Comparison of ENCODE assay signal across 8 cellular contexts in genomic region chrX:123732679-123733363, GRCh38. TPM values are rescaled to one million over a fixed set of nuclear protein-coding genes. Genes with fewer than 3 reads are reported as not detected.
DNase-seq lines count a peak whose midpoint lies in the region; ATAC-seq and TF ChIP-seq lines count a peak whose summit lies in the region.

Gene THOC2, minus strand, starts transcription at chrX:123733052. Its CDS starts 30 bp downstream, at chrX:123733022.

- peak within 1 kb of the TSS; percentile 80 for H3K4me2 ChIP-seq in DOHH2 (ENCODE audit: low read length)

- H3K36me3 Mint-ChIP-seq in activated T-helper 1 cell treated with anti-CD3 and anti-CD28 coated beads, Interleukin-12 subunit alpha, Interleukin-12 subunit beta, Interleukin-2, Interleukin-4 antibody, amounts not matched to agents 30 ng/mL and 10 ng/mL and 1 ng/mL, durations not matched to agents 14 hours and 24 hours and 36 hours (ENCODE audit: low read depth) = peaks cover 1% of the 10 kb centered on the region
- H3K36me3 Mint-ChIP-seq in naive B cell = no peaks in the 10 kb centered on the region
- H3K36me3 Mint-ChIP-seq in stimulated activated memory B cell treated with anti-CD40 and anti-IgM and Interleukin-4, amounts not matched to agents 10 μg/mL and 1 μg/mL and 100 μg/mL, for 72 hours = peaks cover 5% of the 10 kb centered on the region

- no peaks in the 10 kb centered on the region; the same call in 1 of the 2 replicates for H3F3A ChIP-seq in DOHH2 (ENCODE audit: control insufficient read depth, insufficient read depth)

- peak within 1 kb of the TSS; percentile 84 for H3K4me3 ChIP-seq in DOHH2 (ENCODE audit: low read length)

- peaks cover 3% of the 10 kb centered on the region; the same call in 1 of the 2 replicates for H4K20me1 ChIP-seq in DOHH2 (ENCODE audit: control insufficient read depth, insufficient read depth, low read depth, low read length)

- peaks cover 41% of the 10 kb centered on the region for H3K4me1 ChIP-seq in DOHH2 (ENCODE audit: control insufficient read depth, low read length)

- peaks cover 55% of the 10 kb centered on the region for H3K79me2 ChIP-seq in DOHH2 (ENCODE audit: control insufficient read depth, low read length)

- H3K4me3 Mint-ChIP-seq in activated T-helper 1 cell treated with anti-CD3 and anti-CD28 coated beads, Interleukin-12 subunit alpha, Interleukin-12 subunit beta, Interleukin-2, Interleukin-4 antibody, amounts not matched to agents 30 ng/mL and 10 ng/mL and 1 ng/mL, durations not matched to agents 14 hours and 24 hours and 36 hours = peak within 1 kb of the TSS; percentile 96
- peak within 1 kb of the TSS; percentile 90 to 98 (median 96) for H3K4me3 Mint-ChIP-seq in naive B cell
- peak within 1 kb of the TSS; percentile 96 for H3K4me3 Mint-ChIP-seq in stimulated activated memory B cell treated with anti-CD40 and anti-IgM and Interleukin-4, amounts not matched to agents 10 μg/mL and 1 μg/mL and 100 μg/mL, for 72 hours

- H3K27ac ChIP-seq in DOHH2 (ENCODE audit: low read depth, low read length) = peak within 1 kb of the TSS; percentile 55
- peak within 1 kb of the TSS; percentile 80 for H3K27ac ChIP-seq in KOPT-K1 (ENCODE audit: low read depth, low read length, poor library complexity, severe bottlenecking)

- peaks cover 37% of the 10 kb centered on the region for H3K4me1 Mint-ChIP-seq in activated T-helper 1 cell treated with anti-CD3 and anti-CD28 coated beads, Interleukin-12 subunit alpha, Interleukin-12 subunit beta, Interleukin-2, Interleukin-4 antibody, amounts not matched to agents 30 ng/mL and 10 ng/mL and 1 ng/mL, durations not matched to agents 14 hours and 24 hours and 36 hours (ENCODE audit: low read depth)
- H3K4me1 Mint-ChIP-seq in naive B cell = peaks cover 17 to 36% (median 18%) of the 10 kb centered on the region in 3 donors
- H3K4me1 Mint-ChIP-seq in stimulated activated memory B cell treated with anti-CD40 and anti-IgM and Interleukin-4, amounts not matched to agents 10 μg/mL and 1 μg/mL and 100 μg/mL, for 72 hours = peaks cover 22% of the 10 kb centered on the region

- peaks cover 2% of the 10 kb centered on the region for H3K9me3 Mint-ChIP-seq in activated T-helper 1 cell treated with anti-CD3 and anti-CD28 coated beads, Interleukin-12 subunit alpha, Interleukin-12 subunit beta, Interleukin-2, Interleukin-4 antibody, amounts not matched to agents 30 ng/mL and 10 ng/mL and 1 ng/mL, durations not matched to agents 14 hours and 24 hours and 36 hours
- H3K9me3 Mint-ChIP-seq in naive B cell = peaks cover 0 to 6% (median 2%) of the 10 kb centered on the region in 7 donors
- no peaks in the 10 kb centered on the region for H3K9me3 Mint-ChIP-seq in stimulated activated memory B cell treated with anti-CD40 and anti-IgM and Interleukin-4, amounts not matched to agents 10 μg/mL and 1 μg/mL and 100 μg/mL, for 72 hours

- H3K9me2 ChIP-seq in DOHH2 (replicated peaks; ENCODE audit: control insufficient read depth, low read length) = no peaks in the 10 kb centered on the region

- DNase-seq in RKO (ENCODE audit: low spot score) = peak; percentile 89
- DNase-seq in activated T-helper 1 cell treated with anti-CD3 and anti-CD28 coated beads, Interleukin-12 subunit alpha, Interleukin-12 subunit beta, Interleukin-2, Interleukin-4 antibody, amounts not matched to agents 30 ng/mL and 10 ng/mL and 1 ng/mL, durations not matched to agents 14 hours and 24 hours and 36 hours (ENCODE audit: low spot score) = peak; percentile 64
- peak; percentile 78 for DNase-seq in fibroblast of gingiva (ENCODE audit: low read depth)
- peak; percentile 68 for DNase-seq in naive B cell

- intact Hi-C loops in activated T-helper 1 cell treated with anti-CD3 and anti-CD28 coated beads, Interleukin-12 subunit alpha, Interleukin-12 subunit beta, Interleukin-2, Interleukin-4 antibody, amounts not matched to agents 30 ng/mL and 10 ng/mL and 1 ng/mL, durations not matched to agents 14 hours and 24 hours and 36 hours (cut with micrococcal nuclease) = loop anchor here (1.0 to 10.0 kb wide), 2 partner anchors 32 to 48 kb away; no protein-coding TSS in a partner anchor

- no peak for TF ChIP-seq CTCF in DOHH2 (IDR thresholded peaks at IDR 0.05; ENCODE audit: low read depth, low read length, poor library complexity, severe bottlenecking)

- H3K9me3 ChIP-seq in DOHH2 (ENCODE audit: control insufficient read depth, insufficient read depth, low read length) = no peaks in the 10 kb centered on the region
- H3K9me3 ChIP-seq in KOPT-K1 (ENCODE audit: insufficient read depth, low read length, poor library complexity, severe bottlenecking) = no peaks in the 10 kb centered on the region

- no peaks in the 10 kb centered on the region for H3K27me3 ChIP-seq in DOHH2 (ENCODE audit: control insufficient read depth, low read length)

- peak within 1 kb of the TSS; percentile 92 for H3K27ac Mint-ChIP-seq in activated T-helper 1 cell treated with anti-CD3 and anti-CD28 coated beads, Interleukin-12 subunit alpha, Interleukin-12 subunit beta, Interleukin-2, Interleukin-4 antibody, amounts not matched to agents 30 ng/mL and 10 ng/mL and 1 ng/mL, durations not matched to agents 14 hours and 24 hours and 36 hours
- peak within 1 kb of the TSS; percentile 85 to 96 (median 92) for H3K27ac Mint-ChIP-seq in naive B cell
- H3K27ac Mint-ChIP-seq in stimulated activated memory B cell treated with anti-CD40 and anti-IgM and Interleukin-4, amounts not matched to agents 10 μg/mL and 1 μg/mL and 100 μg/mL, for 72 hours = peak within 1 kb of the TSS; percentile 95

- ATAC-seq in GM21737 (IDR thresholded peaks at IDR 0.05; ENCODE audit: unreplicated experiment) (peak; percentile 74), naive B cell (ENCODE audit: low read depth in 2 of 2) (peak; percentile 88 to 92)
- ATAC-seq in stimulated activated memory B cell treated with anti-CD40 and anti-IgM and Interleukin-4, amounts not matched to agents 10 μg/mL and 1 μg/mL and 100 μg/mL, for 72 hours = peak; percentile 88

- H3K36me3 ChIP-seq in DOHH2 (ENCODE audit: control insufficient read depth, low read length) = peaks cover 40% of the 10 kb centered on the region
- H3K36me3 ChIP-seq in KOPT-K1 (ENCODE audit: insufficient read depth, low read length) = peaks cover 13% of the 10 kb centered on the region; the same call in 1 of the 2 replicates

- H3K27me3 Mint-ChIP-seq in activated T-helper 1 cell treated with anti-CD3 and anti-CD28 coated beads, Interleukin-12 subunit alpha, Interleukin-12 subunit beta, Interleukin-2, Interleukin-4 antibody, amounts not matched to agents 30 ng/mL and 10 ng/mL and 1 ng/mL, durations not matched to agents 14 hours and 24 hours and 36 hours (ENCODE audit: insufficient read depth) = no peaks in the 10 kb centered on the region
- no peaks in the 10 kb centered on the region for H3K27me3 Mint-ChIP-seq in naive B cell
- H3K27me3 Mint-ChIP-seq in stimulated activated memory B cell treated with anti-CD40 and anti-IgM and Interleukin-4, amounts not matched to agents 10 μg/mL and 1 μg/mL and 100 μg/mL, for 72 hours = no peaks in the 10 kb centered on the region

RNA-seq across cellular contexts. Expression of gene THOC2, which starts in this region (rescaled TPM):
- total RNA-seq in activated T-helper 1 cell treated with anti-CD3 and anti-CD28 coated beads, Interleukin-12 subunit alpha, Interleukin-12 subunit beta, Interleukin-2, Interleukin-4 antibody, amounts not matched to agents 30 ng/mL and 10 ng/mL and 1 ng/mL, durations not matched to agents 14 hours and 24 hours and 36 hours = 87.6 and 91.2 TPM in 2 replicates
- 10 to 100 TPM; 35.5 to 48.6 (median 38.2) TPM for polyA plus RNA-seq in naive B cell (ENCODE audit: low read depth in 6 of 6)

Comparison
In these comparisons a context has a peak if more than half of its experiments do, and no peak if none do; other contexts are left out.
1. Peak in every context shown above with its lines: DNase-seq, ATAC-seq, H3K4me3 ChIP-seq and H3K27ac ChIP-seq.